In genomic region chr3:188236241-188236640, GRCh38 we compare ENCODE assay signal across 1 cellular context.
TF ChIP-seq lines count a peak whose summit lies in the region.

No MANE protein-coding gene starts in this region.

TF ChIP-seq in H1, 55 proteins besides CTCF, POLR2A, EP300 and RAD21 (continued from another document):
- no peak for TF ChIP-seq ATF2 (IDR thresholded peaks at IDR 0.05; ENCODE audit: low read length)
- TF ChIP-seq GTF2F1 (IDR thresholded peaks at IDR 0.05; ENCODE audit: borderline replicate concordance, low read depth, low read length): no peak
- TF ChIP-seq TEAD4 (IDR thresholded peaks at IDR 0.05; ENCODE audit: low read depth, low read length): no peak
- no peak for TF ChIP-seq BACH1 (IDR thresholded peaks at IDR 0.05; ENCODE audit: low read length)
- TF ChIP-seq TAF7 (optimal IDR thresholded peaks at IDR 0.05; ENCODE audit: borderline replicate concordance, low read depth, low read length): no peak
- no peak for TF ChIP-seq CREB1 (IDR thresholded peaks at IDR 0.05)
- TF ChIP-seq CTBP2 (IDR thresholded peaks at IDR 0.05; ENCODE audit: borderline replicate concordance, insufficient read depth, insufficient read length, low read length): no peak
- no peak for TF ChIP-seq EZH2 (IDR thresholded peaks at IDR 0.05; ENCODE audit: low read depth, low read length, severe bottlenecking)
- TF ChIP-seq, protein P1, sequence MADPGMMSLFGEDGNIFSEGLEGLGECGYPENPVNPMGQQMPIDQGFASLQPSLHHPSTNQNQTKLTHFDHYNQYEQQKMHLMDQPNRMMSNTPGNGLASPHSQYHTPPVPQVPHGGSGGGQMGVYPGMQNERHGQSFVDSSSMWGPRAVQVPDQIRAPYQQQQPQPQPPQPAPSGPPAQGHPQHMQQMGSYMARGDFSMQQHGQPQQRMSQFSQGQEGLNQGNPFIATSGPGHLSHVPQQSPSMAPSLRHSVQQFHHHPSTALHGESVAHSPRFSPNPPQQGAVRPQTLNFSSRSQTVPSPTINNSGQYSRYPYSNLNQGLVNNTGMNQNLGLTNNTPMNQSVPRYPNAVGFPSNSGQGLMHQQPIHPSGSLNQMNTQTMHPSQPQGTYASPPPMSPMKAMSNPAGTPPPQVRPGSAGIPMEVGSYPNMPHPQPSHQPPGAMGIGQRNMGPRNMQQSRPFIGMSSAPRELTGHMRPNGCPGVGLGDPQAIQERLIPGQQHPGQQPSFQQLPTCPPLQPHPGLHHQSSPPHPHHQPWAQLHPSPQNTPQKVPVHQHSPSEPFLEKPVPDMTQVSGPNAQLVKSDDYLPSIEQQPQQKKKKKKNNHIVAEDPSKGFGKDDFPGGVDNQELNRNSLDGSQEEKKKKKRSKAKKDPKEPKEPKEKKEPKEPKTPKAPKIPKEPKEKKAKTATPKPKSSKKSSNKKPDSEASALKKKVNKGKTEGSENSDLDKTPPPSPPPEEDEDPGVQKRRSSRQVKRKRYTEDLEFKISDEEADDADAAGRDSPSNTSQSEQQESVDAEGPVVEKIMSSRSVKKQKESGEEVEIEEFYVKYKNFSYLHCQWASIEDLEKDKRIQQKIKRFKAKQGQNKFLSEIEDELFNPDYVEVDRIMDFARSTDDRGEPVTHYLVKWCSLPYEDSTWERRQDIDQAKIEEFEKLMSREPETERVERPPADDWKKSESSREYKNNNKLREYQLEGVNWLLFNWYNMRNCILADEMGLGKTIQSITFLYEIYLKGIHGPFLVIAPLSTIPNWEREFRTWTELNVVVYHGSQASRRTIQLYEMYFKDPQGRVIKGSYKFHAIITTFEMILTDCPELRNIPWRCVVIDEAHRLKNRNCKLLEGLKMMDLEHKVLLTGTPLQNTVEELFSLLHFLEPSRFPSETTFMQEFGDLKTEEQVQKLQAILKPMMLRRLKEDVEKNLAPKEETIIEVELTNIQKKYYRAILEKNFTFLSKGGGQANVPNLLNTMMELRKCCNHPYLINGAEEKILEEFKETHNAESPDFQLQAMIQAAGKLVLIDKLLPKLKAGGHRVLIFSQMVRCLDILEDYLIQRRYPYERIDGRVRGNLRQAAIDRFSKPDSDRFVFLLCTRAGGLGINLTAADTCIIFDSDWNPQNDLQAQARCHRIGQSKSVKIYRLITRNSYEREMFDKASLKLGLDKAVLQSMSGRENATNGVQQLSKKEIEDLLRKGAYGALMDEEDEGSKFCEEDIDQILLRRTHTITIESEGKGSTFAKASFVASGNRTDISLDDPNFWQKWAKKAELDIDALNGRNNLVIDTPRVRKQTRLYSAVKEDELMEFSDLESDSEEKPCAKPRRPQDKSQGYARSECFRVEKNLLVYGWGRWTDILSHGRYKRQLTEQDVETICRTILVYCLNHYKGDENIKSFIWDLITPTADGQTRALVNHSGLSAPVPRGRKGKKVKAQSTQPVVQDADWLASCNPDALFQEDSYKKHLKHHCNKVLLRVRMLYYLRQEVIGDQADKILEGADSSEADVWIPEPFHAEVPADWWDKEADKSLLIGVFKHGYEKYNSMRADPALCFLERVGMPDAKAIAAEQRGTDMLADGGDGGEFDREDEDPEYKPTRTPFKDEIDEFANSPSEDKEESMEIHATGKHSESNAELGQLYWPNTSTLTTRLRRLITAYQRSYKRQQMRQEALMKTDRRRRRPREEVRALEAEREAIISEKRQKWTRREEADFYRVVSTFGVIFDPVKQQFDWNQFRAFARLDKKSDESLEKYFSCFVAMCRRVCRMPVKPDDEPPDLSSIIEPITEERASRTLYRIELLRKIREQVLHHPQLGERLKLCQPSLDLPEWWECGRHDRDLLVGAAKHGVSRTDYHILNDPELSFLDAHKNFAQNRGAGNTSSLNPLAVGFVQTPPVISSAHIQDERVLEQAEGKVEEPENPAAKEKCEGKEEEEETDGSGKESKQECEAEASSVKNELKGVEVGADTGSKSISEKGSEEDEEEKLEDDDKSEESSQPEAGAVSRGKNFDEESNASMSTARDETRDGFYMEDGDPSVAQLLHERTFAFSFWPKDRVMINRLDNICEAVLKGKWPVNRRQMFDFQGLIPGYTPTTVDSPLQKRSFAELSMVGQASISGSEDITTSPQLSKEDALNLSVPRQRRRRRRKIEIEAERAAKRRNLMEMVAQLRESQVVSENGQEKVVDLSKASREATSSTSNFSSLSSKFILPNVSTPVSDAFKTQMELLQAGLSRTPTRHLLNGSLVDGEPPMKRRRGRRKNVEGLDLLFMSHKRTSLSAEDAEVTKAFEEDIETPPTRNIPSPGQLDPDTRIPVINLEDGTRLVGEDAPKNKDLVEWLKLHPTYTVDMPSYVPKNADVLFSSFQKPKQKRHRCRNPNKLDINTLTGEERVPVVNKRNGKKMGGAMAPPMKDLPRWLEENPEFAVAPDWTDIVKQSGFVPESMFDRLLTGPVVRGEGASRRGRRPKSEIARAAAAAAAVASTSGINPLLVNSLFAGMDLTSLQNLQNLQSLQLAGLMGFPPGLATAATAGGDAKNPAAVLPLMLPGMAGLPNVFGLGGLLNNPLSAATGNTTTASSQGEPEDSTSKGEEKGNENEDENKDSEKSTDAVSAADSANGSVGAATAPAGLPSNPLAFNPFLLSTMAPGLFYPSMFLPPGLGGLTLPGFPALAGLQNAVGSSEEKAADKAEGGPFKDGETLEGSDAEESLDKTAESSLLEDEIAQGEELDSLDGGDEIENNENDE (IDR thresholded peaks at IDR 0.05; ENCODE audit: insufficient replicate concordance, low read length): no peak
- no peak for TF ChIP-seq NANOG (IDR thresholded peaks at IDR 0.05; ENCODE audit: insufficient read depth, low read depth, low read length, poor library complexity, severe bottlenecking)
- TF ChIP-seq BCL11A (IDR thresholded peaks at IDR 0.05; ENCODE audit: low read depth in 2 of 2, low read length in 2 of 2): no peak
